ENCODE assay signal across 8 cellular contexts in the genomic region with DNA sequence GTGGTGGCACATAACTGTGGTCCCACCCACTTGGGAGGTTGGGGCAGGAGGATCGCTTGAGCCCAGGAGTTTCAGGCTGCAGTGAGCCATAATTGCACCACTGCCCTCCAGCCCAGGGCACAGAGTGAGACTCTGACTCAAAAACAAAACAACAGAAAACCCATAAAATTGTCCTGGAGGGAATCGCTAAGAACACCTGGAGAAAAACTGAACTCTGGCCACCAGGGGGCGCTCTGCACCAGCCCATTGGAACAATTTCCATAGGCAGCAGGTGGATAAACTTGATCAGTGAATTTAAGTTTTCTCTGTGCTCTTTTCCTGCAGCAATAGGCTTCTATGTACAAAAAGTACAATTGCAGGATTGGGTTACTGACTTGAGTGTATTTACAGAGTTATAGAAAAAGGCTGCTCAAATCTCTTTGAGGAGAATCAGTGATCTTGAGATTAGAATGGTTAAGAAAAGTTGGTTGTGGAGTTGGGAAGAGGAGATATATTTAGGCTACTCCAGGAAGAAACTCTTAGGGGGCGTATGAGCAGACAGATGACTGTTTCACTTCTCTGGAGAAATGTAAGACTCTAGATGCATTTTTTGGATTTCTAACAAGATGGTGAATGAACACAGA.
DNase-seq lines count a peak whose midpoint lies in the region; FAIRE-seq and TF ChIP-seq lines count a peak whose summit lies in the region.

No MANE protein-coding gene starts in this region.

- no peak overlapping the region for H3K4ac ChIP-seq in H1 (replicated peaks; ENCODE audit: insufficient read length, low read depth, low read length)

- TF ChIP-seq CTCF in AG09319 (IDR thresholded peaks at IDR 0.05; ENCODE audit: low read depth, low read length) (peak; percentile 84), H1 (IDR thresholded peaks at IDR 0.05; ENCODE audit: control extremely low read depth in 1 of 3, insufficient read depth in 1 of 3, low read depth in 1 of 3, low read length in 3 of 3) (peak; percentile 63 to 78 (median 73))

- H3F3A ChIP-seq in GM23248 (ENCODE audit: insufficient read depth), result no peaks in the 10 kb centered on the region

- H4K20me1 ChIP-seq in GM23248 (ENCODE audit: insufficient read depth), result no peaks in the 10 kb centered on the region
- no peaks in the 10 kb centered on the region for H4K20me1 ChIP-seq in H1 (replicated peaks in 1 of 2; ENCODE audit: control insufficient read depth in 1 of 2, insufficient read depth in 2 of 2, low read length in 2 of 2)

- no peak for TF ChIP-seq EP300 in H1 (IDR thresholded peaks at IDR 0.05; ENCODE audit: borderline replicate concordance in 1 of 2, low read depth in 2 of 2, low read length in 2 of 2)

- H3K27ac ChIP-seq in GM23248 (no peak overlapping the region), H1 (ENCODE audit: low read depth, low read length) (no peak overlapping the region; the same call in 1 of the 2 replicates)

- H3K27me3 ChIP-seq in GM23248 (replicated peaks; ENCODE audit: insufficient read depth) (no peaks in the 10 kb centered on the region), H1 (replicated peaks in 1 of 4; ENCODE audit: control insufficient read depth in 3 of 4, extremely low read depth in 1 of 4, insufficient read depth in 3 of 4, low read length in 3 of 4) (no peaks in the 10 kb centered on the region)

- no peak overlapping the region for H4K8ac ChIP-seq in H1 (ENCODE audit: extremely low read depth, insufficient read depth, low read length)

- TF ChIP-seq RAD21 in H1 (IDR thresholded peaks at IDR 0.05 in 1 of 2, conservative IDR thresholded peaks at IDR 0.05 in 1 of 2; ENCODE audit: low read depth in 2 of 2, low read length in 2 of 2), result peak; percentile 99 to 100

- H3K9me3 ChIP-seq in GM23248 (ENCODE audit: low read depth) (no peaks in the 10 kb centered on the region), H1 (ENCODE audit: insufficient read depth in 2 of 2, low read depth in 1 of 2, low read length in 1 of 2) (peaks cover 3 to 11% of the 10 kb centered on the region in 2 experiments; a peak in 3 of 4 replicates)

- peak; percentile 87 for FAIRE-seq in H1 (lab: Jason Lieb, UNC)

- DNase-seq in AG09319 (ENCODE audit: extremely low read depth, low read depth) (peak; percentile 10), GM23248 (peak; percentile 56), NCI-H524 (lab: John Stamatoyannopoulos, UW) (peak; percentile 41 to 77), H1 (ENCODE audit: low read depth in 1 of 2, low spot score in 2 of 2) (peak; percentile 79 to 98), midbrain (lab: John Stamatoyannopoulos, UW) (peak; percentile 47), GDM1 (lab: John Stamatoyannopoulos, UW) (no peak)
- peak; percentile 70 to 74 for DNase-seq in activated CD4-positive, alpha-beta T cell treated with anti-CD3 and anti-CD28 coated beads, Interleukin-2, amount 50 U/mL, for 48 hours
- peak; percentile 6 to 13 for DNase-seq in stimulated activated CD8-positive, alpha-beta memory T cell treated with anti-CD3 and anti-CD28 coated beads, Interleukin-4, amount 100 ng/mL, for 4 hours (ENCODE audit: low read depth in 2 of 2, low spot score in 1 of 2)

- peak overlapping the region; percentile 31 for H4K5ac ChIP-seq in H1 (ENCODE audit: insufficient read length, low read depth, low read length)

- H3K18ac ChIP-seq in H1 (ENCODE audit: extremely low read depth, low read length), result peak overlapping the region; percentile 94

- no peak overlapping the region for H3K4me2 ChIP-seq in GM23248 (ENCODE audit: unreplicated experiment)
- peak overlapping the region; percentile 4 to 44; a peak in 3 of 4 replicates for H3K4me2 ChIP-seq in H1 (ENCODE audit: insufficient read depth in 1 of 2, low read depth in 2 of 2, low read length in 2 of 2)

- CTCF ChIA-PET in H1 (lab: Charles Lee; ENCODE audit: partially characterized antibody), result interaction anchor here (0.6 to 1.7 kb wide), 17 partner anchors 21 to 879 kb away, joined by 3 to 7 read pairs (median 3); no protein-coding TSS in a partner anchor

- H2BK5ac ChIP-seq in H1 (ENCODE audit: low read depth, low read length), result peak overlapping the region; percentile 97

- H2AFZ ChIP-seq in GM23248, result no peak overlapping the region
- H2AFZ ChIP-seq in H1 (ENCODE audit: low read length), result no peak overlapping the region

- no peaks in the 10 kb centered on the region for H3K23me2 ChIP-seq in H1 (ENCODE audit: low read depth, low read length)

- TF ChIP-seq POLR2A in H1 (IDR thresholded peaks at IDR 0.05; ENCODE audit: control extremely low read depth in 1 of 2, low read depth in 2 of 2, low read length in 2 of 2), result no peak

- H3K36me3 ChIP-seq in GM23248 (ENCODE audit: low read depth) (no peaks in the 10 kb centered on the region), H1 (ENCODE audit: control insufficient read depth in 2 of 4, insufficient read depth in 4 of 4, low read length in 3 of 4) (0 out of 8 replicates have a peak, but pooled peaks cover 0 to 3% (median 0%) of the 10 kb centered on the region in 4 experiments)

- H3K79me1 ChIP-seq in H1 (ENCODE audit: low read depth, low read length), result no peaks in the 10 kb centered on the region

- H2BK12ac ChIP-seq in H1 (ENCODE audit: low read depth, low read length), result peak overlapping the region; percentile 96

- no peak overlapping the region for H3K9ac ChIP-seq in GM23248
- no peak overlapping the region for H3K9ac ChIP-seq in H1 (replicated peaks in 1 of 4; ENCODE audit: extremely low read depth in 1 of 4, low read depth in 3 of 4, low read length in 3 of 4)

- H3K9me2 ChIP-seq in GM23248 (ENCODE audit: insufficient read depth), result no peaks in the 10 kb centered on the region

- H3K4me3 ChIP-seq in GM23248 (no peak overlapping the region), H1 (ENCODE audit: extremely low read depth in 1 of 4, insufficient read depth in 2 of 4, low read depth in 3 of 4, low read length in 4 of 4) (peak overlapping the region in 1 of 4 experiments; percentile 33; a peak in 1 of 8 replicates)

- H3K14ac ChIP-seq in H1 (ENCODE audit: insufficient read length), result no peak overlapping the region

- H3K4me1 ChIP-seq in GM23248 (ENCODE audit: insufficient read depth) (no peaks in the 10 kb centered on the region), H1 (replicated peaks in 1 of 4; ENCODE audit: control insufficient read depth in 3 of 4, insufficient read depth in 4 of 4, low read length in 3 of 4) (peaks cover 0 to 9% (median 3%) of the 10 kb centered on the region in 4 experiments; a peak in 4 of 7 replicates)

- H2BK120ac ChIP-seq in H1 (replicated peaks; ENCODE audit: low read depth, low read length), result peak overlapping the region; percentile 87

- 0 to 1% methylated on average over 4 of the region's 4 CpGs for WGBS in GM23248 (ENCODE audit: low coverage in 1 of 2, low lambda C conversion rate in 2 of 2, missing lambda C conversion rate in 2 of 2), 2 experiments
- 10% methylated on average over 4 of the region's 4 CpGs; no CpG with 5 or more reads in 1 of the 2 experiments for WGBS in H1 (ENCODE audit: extremely low coverage in 1 of 2, insufficient coverage in 1 of 2, insufficient read length in 1 of 2, insufficient replicate concordance in 2 of 2, low coverage in 1 of 2, low lambda C conversion rate in 2 of 2, missing lambda C conversion rate in 1 of 2), 2 experiments

- H2AK5ac ChIP-seq in H1 (ENCODE audit: low read depth, low read length), result no peak overlapping the region

- H3K79me2 ChIP-seq in GM23248 (ENCODE audit: insufficient read depth) (no peaks in the 10 kb centered on the region), H1 (ENCODE audit: control insufficient read depth in 1 of 2, insufficient read depth in 2 of 2, low read length in 2 of 2) (no peaks in the 10 kb centered on the region)

- in situ Hi-C loops in GM23248 (cut with MboI), result loop anchor here (5.0 kb wide), 1 partner anchor 880 kb away; no protein-coding TSS in a partner anchor

- no peak overlapping the region for H2BK15ac ChIP-seq in H1 (ENCODE audit: low read length)

- peak overlapping the region; percentile 94; the same call in 1 of the 2 replicates for H2BK20ac ChIP-seq in H1 (ENCODE audit: low read length)

- peak overlapping the region; percentile 88 for H4K91ac ChIP-seq in H1 (replicated peaks; ENCODE audit: insufficient read length, low read length)

- H3K56ac ChIP-seq in H1 (replicated peaks; ENCODE audit: insufficient read length, low read depth, low read length), result no peak overlapping the region

- H3K23ac ChIP-seq in H1 (ENCODE audit: insufficient read length), result no peak overlapping the region

- POLR2A ChIA-PET in H1 (lab: Charles Lee; ENCODE audit: partially characterized antibody), result interaction anchor here (1.1 to 1.6 kb wide), 4 partner anchors 8 to 876 kb away, joined by 4 to 8 read pairs (median 4); no protein-coding TSS in a partner anchor

TF ChIP-seq in H1, 55 proteins besides CTCF, POLR2A, EP300 and RAD21 (continues in another document):
- TF ChIP-seq KDM1A (IDR thresholded peaks at IDR 0.05; ENCODE audit: borderline replicate concordance, low read length) (no peak), CEBPB (IDR thresholded peaks at IDR 0.05; ENCODE audit: low read depth, low read length) (no peak)
